Comparison of ENCODE assay signal across 9 cellular contexts in the genomic region with DNA sequence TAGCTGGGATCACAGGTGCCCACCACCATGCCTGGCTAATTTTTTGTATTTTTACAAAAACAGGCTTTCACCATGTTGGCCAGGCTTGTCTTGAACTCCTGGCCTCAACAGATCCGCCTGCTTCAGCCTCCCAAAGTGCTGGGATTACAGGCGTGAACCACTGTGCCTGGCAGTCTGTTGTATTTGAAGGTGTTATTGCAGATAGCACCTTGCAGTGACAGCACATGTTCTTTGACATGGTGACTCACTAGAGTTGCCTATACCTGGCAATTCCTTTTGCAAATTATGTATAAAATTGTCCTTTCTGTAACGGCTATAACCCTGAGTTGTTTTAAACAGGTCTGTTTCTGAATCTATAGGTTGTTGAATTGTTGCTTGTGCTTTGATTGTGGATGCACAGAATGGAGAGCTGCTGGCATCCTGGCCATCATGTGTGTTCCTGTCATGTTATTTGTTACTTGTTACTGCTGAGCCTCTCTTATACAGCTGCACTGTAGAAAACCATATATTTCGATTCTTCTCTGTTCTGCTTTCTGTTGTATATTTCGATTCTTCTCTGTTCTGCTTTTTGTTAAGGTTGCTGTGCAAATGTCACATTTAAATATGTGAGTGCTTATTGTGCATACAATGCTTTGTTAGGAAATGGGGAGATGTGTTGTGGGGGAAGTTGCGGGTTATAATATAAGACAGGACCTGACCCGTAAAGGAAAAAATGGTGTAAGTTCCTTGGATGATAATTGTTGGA. TPM values are rescaled to one million over a fixed set of nuclear protein-coding genes. Genes with fewer than 3 reads are reported as not detected.
A peak's percentile ranks its signal among the peaks of the same experiment; 100 is the strongest.
DNase-seq lines count a peak whose midpoint lies in the region; ATAC-seq and TF ChIP-seq lines count a peak whose summit lies in the region.
"Had no signal": no experiment of that assay in that cellular context is flagged by ENCODE, and none has a peak within 500 bp of the region (broad histone marks: within the 10 kb centered on the region; RNA-seq: fewer than 3 reads in every experiment).

No MANE protein-coding gene starts in this region.

- POLR2A ChIA-PET in activated CD4-positive, alpha-beta T cell treated with anti-CD3 and anti-CD28 coated beads for 36 hours (lab: Charles Lee), result interaction anchor here (0.6 to 6.1 kb wide), 2 partner anchors 8 to 78 kb away, joined by 3 to 56 read pairs; a partner anchor contains a TSS

- H2AFZ ChIP-seq in SU-DHL-6 (ENCODE audit: low read depth, low read length, severe bottlenecking) (no peak overlapping the region), osteoblast (ENCODE audit: low read length) (no peak overlapping the region)

- ATAC-seq in activated CD4-positive, alpha-beta T cell treated with anti-CD3 and anti-CD28 coated beads for 36 hours, result peak; percentile 34
- ATAC-seq in HG02973 (IDR thresholded peaks at IDR 0.05; ENCODE audit: unreplicated experiment), result peak; percentile 89

- H3K9ac ChIP-seq in SU-DHL-6 (ENCODE audit: low read length), result no peak overlapping the region

- peak overlapping the region; percentile 96 for H3K4me3 Mint-ChIP-seq in activated CD4-positive, alpha-beta T cell treated with anti-CD3 and anti-CD28 coated beads for 36 hours

- H3K27ac ChIP-seq in SU-DHL-6 (ENCODE audit: low read depth, low read length) (peak overlapping the region; percentile 37), osteoblast (ENCODE audit: low read depth, low read length) (peak overlapping the region; percentile 87)
- H3K27ac ChIP-seq: C4-2B had no signal

- peak overlapping the region; percentile 98 for H3K27ac Mint-ChIP-seq in activated CD4-positive, alpha-beta T cell treated with anti-CD3 and anti-CD28 coated beads for 36 hours

- no peaks in the 10 kb centered on the region for H3K9me2 ChIP-seq in SU-DHL-6 (replicated peaks; ENCODE audit: insufficient read depth, low read length)

- H3K27me3 ChIP-seq in SU-DHL-6 (ENCODE audit: low read length), result no peaks in the 10 kb centered on the region
- peaks cover 3% of the 10 kb centered on the region for H3K27me3 ChIP-seq in osteoblast (ENCODE audit: insufficient read depth, low read length)

- no peaks in the 10 kb centered on the region for H3K9me3 ChIP-seq in SU-DHL-6 (ENCODE audit: insufficient read depth, low read length)
- H3K9me3 ChIP-seq in osteoblast (ENCODE audit: low read depth, low read length), result no peaks in the 10 kb centered on the region

- H3K79me2 ChIP-seq in SU-DHL-6 (ENCODE audit: insufficient read depth, low read length) (peaks cover 96% of the 10 kb centered on the region), osteoblast (ENCODE audit: insufficient read depth, low read length) (peaks cover 81% of the 10 kb centered on the region)

- H3K36me3 Mint-ChIP-seq in activated CD4-positive, alpha-beta T cell treated with anti-CD3 and anti-CD28 coated beads for 36 hours (ENCODE audit: low read depth), result peaks cover 75% of the 10 kb centered on the region

- TF ChIP-seq CTCF in SU-DHL-6 (IDR thresholded peaks at IDR 0.05; ENCODE audit: insufficient read depth, low read length, poor library complexity, severe bottlenecking) (no peak), osteoblast (IDR thresholded peaks at IDR 0.05; ENCODE audit: extremely low read depth, low read depth, low read length) (no peak)

- H3K4me2 ChIP-seq in SU-DHL-6 (ENCODE audit: low read depth, low read length, poor library complexity, severe bottlenecking) (peak overlapping the region; percentile 34), osteoblast (ENCODE audit: insufficient read depth, low read length) (peak overlapping the region; percentile 55)

- DNase-seq in activated CD4-positive, alpha-beta T cell treated with anti-CD3 and anti-CD28 coated beads for 36 hours, result peak; percentile 20
- no peak for DNase-seq in activated CD4-positive, alpha-beta T cell treated with anti-CD3 and anti-CD28 coated beads, Interleukin-2, amount 50 U/mL, for 48 hours
- DNase-seq in osteoblast (ENCODE audit: insufficient read length, low spot score, missing footprints) (no peak), NCI-H2107 treated with DMSO at 0.1 percent for 48 hours (lab: John Stamatoyannopoulos, UW; ENCODE audit: unreplicated experiment) (no peak), hippocampal formation (lab: John Stamatoyannopoulos, UW) (no peak)
- DNase-seq in activated effector memory CD4-positive, alpha-beta T cell treated with anti-CD3 and anti-CD28 coated beads, Interleukin-2, amount 50 U/mL, for 16 hours, result no peak

- H3K4me1 ChIP-seq in osteoblast (ENCODE audit: insufficient read depth, low read length), result peaks cover 38% of the 10 kb centered on the region

- H3K36me3 ChIP-seq in SU-DHL-6 (ENCODE audit: low read length) (peaks cover 23% of the 10 kb centered on the region; the same call in 1 of the 2 replicates), osteoblast (ENCODE audit: insufficient read depth, low read length) (peaks cover 10% of the 10 kb centered on the region)

- no peak overlapping the region for H3K4me3 ChIP-seq in SU-DHL-6 (ENCODE audit: insufficient read depth, low read length, poor library complexity, severe bottlenecking)
- peak overlapping the region; percentile 18 for H3K4me3 ChIP-seq in osteoblast (ENCODE audit: insufficient read depth, low read length)

- H3K27me3 Mint-ChIP-seq in activated CD4-positive, alpha-beta T cell treated with anti-CD3 and anti-CD28 coated beads for 36 hours, result no peaks in the 10 kb centered on the region

- no peaks in the 10 kb centered on the region for H3K9me3 Mint-ChIP-seq in activated CD4-positive, alpha-beta T cell treated with anti-CD3 and anti-CD28 coated beads for 36 hours (ENCODE audit: low read depth)

- peaks cover 52% of the 10 kb centered on the region for H3K4me1 Mint-ChIP-seq in activated CD4-positive, alpha-beta T cell treated with anti-CD3 and anti-CD28 coated beads for 36 hours

- intact Hi-C loops in activated CD4-positive, alpha-beta T cell treated with anti-CD3 and anti-CD28 coated beads for 36 hours (cut with DNase I, micrococcal nuclease), result loop anchor here (1.0 to 2.0 kb wide), 3 partner anchors 9 to 78 kb away; a partner anchor contains a TSS

- peaks cover 12% of the 10 kb centered on the region; the same call in 1 of the 2 replicates for H3F3A ChIP-seq in SU-DHL-6 (ENCODE audit: insufficient read depth)

- peaks cover 21% of the 10 kb centered on the region; the same call in 1 of the 2 replicates for H4K20me1 ChIP-seq in SU-DHL-6 (ENCODE audit: low read depth, low read length)
- peaks cover 35% of the 10 kb centered on the region for H4K20me1 ChIP-seq in osteoblast (ENCODE audit: insufficient read depth, low read length)

- CTCF ChIA-PET in activated CD4-positive, alpha-beta T cell treated with anti-CD3 and anti-CD28 coated beads for 36 hours (lab: Charles Lee), result interaction anchor here (0.9 to 1.4 kb wide), 2 partner anchors 46 to 111 kb away, joined by 3 read pairs; no protein-coding TSS in a partner anchor

RNA-seq across cellular contexts. Expression of a gene that starts 8.1 kb away (rescaled TPM):
- total RNA-seq in activated CD4-positive, alpha-beta T cell treated with anti-CD3 and anti-CD28 coated beads for 36 hours, result 100 to 1,000 TPM; 331 to 339 TPM
- total RNA-seq in osteoblast, result 200 and 215 TPM in 2 replicates

RNA-seq across cellular contexts. Expression of a gene that starts 37.3 kb away (rescaled TPM):
- total RNA-seq in activated CD4-positive, alpha-beta T cell treated with anti-CD3 and anti-CD28 coated beads for 36 hours, result 1 to 10 TPM; 3.1 to 3.5 TPM
- total RNA-seq in osteoblast, result 4.3 and 4.4 TPM in 2 replicates
